In the genomic region with DNA sequence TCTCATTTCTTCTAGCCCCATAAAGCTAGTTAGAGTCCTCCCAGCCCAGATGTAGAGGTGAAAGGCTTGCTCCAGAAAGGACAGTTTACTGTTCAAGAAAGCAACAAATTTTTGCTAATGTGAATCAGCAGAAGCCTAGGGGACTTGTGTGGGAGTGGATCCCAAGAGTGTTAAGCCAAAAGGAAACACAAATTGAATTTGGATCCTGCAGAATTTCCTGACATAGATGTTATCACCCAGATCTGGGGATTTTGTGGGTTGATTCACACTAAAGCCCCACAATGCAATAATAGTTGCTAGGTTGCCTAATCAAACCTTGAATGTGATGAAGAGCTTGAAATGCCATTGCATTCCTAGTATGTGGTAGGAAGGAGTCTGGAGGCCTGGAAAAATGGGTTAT, we compare ENCODE assay signal across 26 cellular contexts.
A peak's percentile ranks its signal among the peaks of the same experiment; 100 is the strongest.
DNase-seq lines count a peak whose midpoint lies in the region; ATAC-seq and TF ChIP-seq lines count a peak whose summit lies in the region.
"Had no signal": no experiment of that assay in that cellular context is flagged by ENCODE, and none has a peak within 500 bp of the region (broad histone marks: within the 10 kb centered on the region; RNA-seq: fewer than 3 reads in every experiment).

No MANE protein-coding gene starts in this region.

- DNase-seq in AG09309 (ENCODE audit: low read depth): peak; percentile 73
- DNase-seq in HCEC 1CT: peak; percentile 36
- DNase-seq in cardiac fibroblast (ENCODE audit: low read depth in 2 of 2): peak; percentile 59 to 61
- DNase-seq in pons (ENCODE audit: low spot score): no peak
- DNase-seq in hepatocyte (ENCODE audit: low spot score): no peak
- DNase-seq in SIG-M5 (lab: John Stamatoyannopoulos, UW): no peak
- DNase-seq: ACHN; activated CD4-positive, alpha-beta T cell treated with anti-CD3 and anti-CD28 coated beads, Interleukin-2, amount 10 ng/mL, durations not matched to agents 7 days and 5 days; activated CD8-positive, alpha-beta memory T cell treated with anti-CD3 and anti-CD28 coated beads, Interleukin-2, amount 10 ng/mL, durations not matched to agents 7 days and 5 days; activated naive CD4-positive, alpha-beta T cell treated with anti-CD3 and anti-CD28 coated beads, Interleukin-2, amount 10 ng/mL, durations not matched to agents 7 days and 5 days; activated T-cell treated with anti-CD3 and anti-CD28 coated beads, Interleukin-2, amount 50 U/mL, for 72 hours; caudate nucleus; GF-D8; heart right ventricle; Kasumi-1; naive thymus-derived CD8-positive, alpha-beta T cell; NCI-H1048; NCI-H187; NCI-H748 treated with DMSO at 0.1 percent for 48 hours; stimulated activated naive CD4-positive, alpha-beta T cell treated with Interleukin-2 at 50 U/mL for 16 hours; thyroid gland; WERI-Rb-1 had no signal

- no peaks in the 10 kb centered on the region for H3K9me2 ChIP-seq in hepatocyte (replicated peaks; ENCODE audit: insufficient read depth)

- H3K36me3 ChIP-seq in mesodermal cell (ENCODE audit: control insufficient read depth, insufficient read depth, low read length) (no peaks in the 10 kb centered on the region), hepatocyte (replicated peaks; ENCODE audit: insufficient read depth, low read depth) (no peaks in the 10 kb centered on the region)
- H3K36me3 ChIP-seq: heart right ventricle, thyroid gland, WERI-Rb-1 had no signal

- TF ChIP-seq CTCF in AG09309 (IDR thresholded peaks at IDR 0.05; ENCODE audit: control insufficient read depth, insufficient read depth, low read depth, low read length, missing control alignments): no peak
- no peak for TF ChIP-seq CTCF in cardiac fibroblast (IDR thresholded peaks at IDR 0.05; ENCODE audit: low read depth, low read length)
- TF ChIP-seq CTCF in hepatocyte (IDR thresholded peaks at IDR 0.05; ENCODE audit: poor library complexity): no peak

- peaks cover 4% of the 10 kb centered on the region for H3K9me3 ChIP-seq in mesodermal cell (ENCODE audit: control insufficient read depth, low read length)
- no peaks in the 10 kb centered on the region for H3K9me3 ChIP-seq in hepatocyte (ENCODE audit: low read depth)
- H3K9me3 ChIP-seq: heart right ventricle, thyroid gland had no signal

- H4K20me1 ChIP-seq in hepatocyte (ENCODE audit: insufficient read depth, poor library complexity, severe bottlenecking): no peaks in the 10 kb centered on the region

- no peaks in the 10 kb centered on the region for H3K79me2 ChIP-seq in hepatocyte

- H3K4me3 ChIP-seq in AG09309 (ENCODE audit: control insufficient read depth, low read depth, low read length) (no peak overlapping the region), cardiac fibroblast (replicated peaks in 1 of 2; ENCODE audit: low read depth in 2 of 2, low read length in 2 of 2) (no peak overlapping the region), mesodermal cell (ENCODE audit: extremely low read depth, insufficient read depth, low read length, poor library complexity, severe bottlenecking) (no peak overlapping the region), hepatocyte (no peak overlapping the region)
- H3K4me3 ChIP-seq: heart right ventricle, thyroid gland had no signal

- no peaks in the 10 kb centered on the region for H3K27me3 ChIP-seq in hepatocyte
- H3K27me3 ChIP-seq: heart right ventricle, thyroid gland had no signal

- H2AFZ ChIP-seq in hepatocyte: no peak overlapping the region

- ATAC-seq in GM21717 (IDR thresholded peaks at IDR 0.05; ENCODE audit: unreplicated experiment): no peak
- ATAC-seq: activated CD8-positive, alpha-beta memory T cell treated with anti-CD3 and anti-CD28 coated beads, Interleukin-2, amount 10 ng/mL, durations not matched to agents 7 days and 5 days; activated T-cell treated with anti-CD3 and anti-CD28 coated beads, Interleukin-2, amount 50 U/mL, for 72 hours; HCT116; heart right ventricle; left lobe of liver; naive thymus-derived CD8-positive, alpha-beta T cell had no signal

- peak overlapping the region; percentile 12 for H3K27ac ChIP-seq in mesodermal cell (ENCODE audit: low read depth, low read length, severe bottlenecking)
- H3K27ac ChIP-seq in hepatocyte: no peak overlapping the region
- H3K27ac ChIP-seq: heart right ventricle, thyroid gland had no signal

- H3K4me2 ChIP-seq in hepatocyte: no peak overlapping the region

- peaks cover 22% of the 10 kb centered on the region for H3K4me1 ChIP-seq in mesodermal cell (ENCODE audit: control insufficient read depth, insufficient read depth, low read length, poor library complexity, severe bottlenecking)
- no peaks in the 10 kb centered on the region for H3K4me1 ChIP-seq in hepatocyte (ENCODE audit: insufficient read depth)
- H3K4me1 ChIP-seq: heart right ventricle, thyroid gland had no signal

Comparison
In these comparisons a context has a peak if more than half of its experiments do, and no peak if none do; other contexts are left out.
1. DNase-seq: peak in AG09309 (single experiment), HCEC 1CT (single experiment) and cardiac fibroblast (2 of 2); none in pons (single experiment), hepatocyte (single experiment) and SIG-M5 (single experiment).